ENCODE assay signal across 12 cellular contexts in genomic region chr1:193456883-193457282, GRCh38.
A peak's percentile ranks its signal among the peaks of the same experiment; 100 is the strongest.
DNase-seq lines count a peak whose midpoint lies in the region; ATAC-seq lines count a peak whose summit lies in the region.
"Had no signal": no experiment of that assay in that cellular context is flagged by ENCODE, and none has a peak within 500 bp of the region (broad histone marks: within the 10 kb centered on the region; RNA-seq: fewer than 3 reads in every experiment).

No MANE protein-coding gene starts in this region.

- H3K9ac ChIP-seq in endocrine pancreas (ENCODE audit: control insufficient read depth, insufficient read depth, low read length) = no peak overlapping the region

- H3K36me3 ChIP-seq in endocrine pancreas (ENCODE audit: control insufficient read depth, insufficient read depth, low read length) = no peaks in the 10 kb centered on the region
- H3K36me3 ChIP-seq: gastroesophageal sphincter had no signal

- H3K27me3 ChIP-seq in endocrine pancreas (ENCODE audit: control insufficient read depth, insufficient read depth, low read length) = no peaks in the 10 kb centered on the region
- H3K27me3 ChIP-seq: gastroesophageal sphincter had no signal

- peaks cover 4% of the 10 kb centered on the region for H3K4me1 ChIP-seq in endocrine pancreas (ENCODE audit: control insufficient read depth, insufficient read depth, low read length)

- ATAC-seq in GM18502 (IDR thresholded peaks at IDR 0.05; ENCODE audit: poor library complexity, unreplicated experiment) (peak; percentile 73), GM21529 (IDR thresholded peaks at IDR 0.05; ENCODE audit: unreplicated experiment) (peak; percentile 69), HG03378 (IDR thresholded peaks at IDR 0.05; ENCODE audit: unreplicated experiment) (peak; percentile 48), HG03457 (IDR thresholded peaks at IDR 0.05; ENCODE audit: unreplicated experiment) (no peak)
- ATAC-seq: activated naive CD8-positive, alpha-beta T cell treated with anti-CD3 and anti-CD28 coated beads, Interleukin-2, amount 50 U/mL, for 24 hours; gastroesophageal sphincter had no signal

- peak overlapping the region; percentile 30 for H3K4me3 ChIP-seq in endocrine pancreas (ENCODE audit: control insufficient read depth, insufficient read depth, low read length)
- H3K4me3 ChIP-seq: gastroesophageal sphincter had no signal

- H3K9me3 ChIP-seq in endocrine pancreas (ENCODE audit: control insufficient read depth, low read length) = no peaks in the 10 kb centered on the region
- H3K9me3 ChIP-seq: gastroesophageal sphincter had no signal

- DNase-seq in RKO (ENCODE audit: low spot score) (no peak), C1 segment of cervical spinal cord (lab: John Stamatoyannopoulos, UW) (no peak), NCI-H69 (lab: John Stamatoyannopoulos, UW) (no peak)
- DNase-seq: activated naive CD8-positive, alpha-beta T cell treated with anti-CD3 and anti-CD28 coated beads, Interleukin-2, amount 50 U/mL, for 24 hours; dermis blood vessel endothelial cell; DND-41 had no signal
